1 cellular context compared by ENCODE assay signal in genomic region chr3:63477494-63478129, GRCh38.
TF ChIP-seq lines count a peak whose summit lies in the region.

No MANE protein-coding gene starts in this region.

TF ChIP-seq in K562, 482 proteins besides CTCF, POLR2A, EP300 and RAD21 (continued from another document):
- TF ChIP-seq, protein P1, sequence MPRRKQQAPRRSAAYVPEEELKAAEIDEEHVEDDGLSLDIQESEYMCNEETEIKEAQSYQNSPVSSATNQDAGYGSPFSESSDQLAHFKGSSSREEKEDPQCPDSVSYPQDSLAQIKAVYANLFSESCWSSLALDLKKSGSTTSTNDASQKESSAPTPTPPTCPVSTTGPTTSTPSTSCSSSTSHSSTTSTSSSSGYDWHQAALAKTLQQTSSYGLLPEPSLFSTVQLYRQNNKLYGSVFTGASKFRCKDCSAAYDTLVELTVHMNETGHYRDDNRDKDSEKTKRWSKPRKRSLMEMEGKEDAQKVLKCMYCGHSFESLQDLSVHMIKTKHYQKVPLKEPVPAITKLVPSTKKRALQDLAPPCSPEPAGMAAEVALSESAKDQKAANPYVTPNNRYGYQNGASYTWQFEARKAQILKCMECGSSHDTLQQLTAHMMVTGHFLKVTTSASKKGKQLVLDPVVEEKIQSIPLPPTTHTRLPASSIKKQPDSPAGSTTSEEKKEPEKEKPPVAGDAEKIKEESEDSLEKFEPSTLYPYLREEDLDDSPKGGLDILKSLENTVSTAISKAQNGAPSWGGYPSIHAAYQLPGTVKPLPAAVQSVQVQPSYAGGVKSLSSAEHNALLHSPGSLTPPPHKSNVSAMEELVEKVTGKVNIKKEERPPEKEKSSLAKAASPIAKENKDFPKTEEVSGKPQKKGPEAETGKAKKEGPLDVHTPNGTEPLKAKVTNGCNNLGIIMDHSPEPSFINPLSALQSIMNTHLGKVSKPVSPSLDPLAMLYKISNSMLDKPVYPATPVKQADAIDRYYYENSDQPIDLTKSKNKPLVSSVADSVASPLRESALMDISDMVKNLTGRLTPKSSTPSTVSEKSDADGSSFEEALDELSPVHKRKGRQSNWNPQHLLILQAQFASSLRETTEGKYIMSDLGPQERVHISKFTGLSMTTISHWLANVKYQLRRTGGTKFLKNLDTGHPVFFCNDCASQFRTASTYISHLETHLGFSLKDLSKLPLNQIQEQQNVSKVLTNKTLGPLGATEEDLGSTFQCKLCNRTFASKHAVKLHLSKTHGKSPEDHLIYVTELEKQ (CRISPR knock-in tag; IDR thresholded peaks at IDR 0.05) = no peak
- TF ChIP-seq RCOR1 (IDR thresholded peaks at IDR 0.05; ENCODE audit: borderline replicate concordance in 1 of 2, low read depth in 2 of 2, low read length in 2 of 2) (no peak), KLF13 (tag; IDR thresholded peaks at IDR 0.05; ENCODE audit: borderline replicate concordance, low read depth) (no peak), NFE2 (IDR thresholded peaks at IDR 0.05; ENCODE audit: low read depth) (peak; percentile 23; the same call in 1 of the 2 replicates)
- TF ChIP-seq, protein P2, sequence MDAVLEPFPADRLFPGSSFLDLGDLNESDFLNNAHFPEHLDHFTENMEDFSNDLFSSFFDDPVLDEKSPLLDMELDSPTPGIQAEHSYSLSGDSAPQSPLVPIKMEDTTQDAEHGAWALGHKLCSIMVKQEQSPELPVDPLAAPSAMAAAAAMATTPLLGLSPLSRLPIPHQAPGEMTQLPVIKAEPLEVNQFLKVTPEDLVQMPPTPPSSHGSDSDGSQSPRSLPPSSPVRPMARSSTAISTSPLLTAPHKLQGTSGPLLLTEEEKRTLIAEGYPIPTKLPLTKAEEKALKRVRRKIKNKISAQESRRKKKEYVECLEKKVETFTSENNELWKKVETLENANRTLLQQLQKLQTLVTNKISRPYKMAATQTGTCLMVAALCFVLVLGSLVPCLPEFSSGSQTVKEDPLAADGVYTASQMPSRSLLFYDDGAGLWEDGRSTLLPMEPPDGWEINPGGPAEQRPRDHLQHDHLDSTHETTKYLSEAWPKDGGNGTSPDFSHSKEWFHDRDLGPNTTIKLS (IDR thresholded peaks at IDR 0.05; ENCODE audit: borderline replicate concordance, low read depth) = no peak
